In genomic region chr1:179366093-179366800, GRCh38 we compare ENCODE assay signal across 8 cellular contexts. TPM values are rescaled to one million over a fixed set of nuclear protein-coding genes. Genes with fewer than 3 reads are reported as not detected.
DNase-seq lines count a peak whose midpoint lies in the region; ATAC-seq lines count a peak whose summit lies in the region.

No MANE protein-coding gene starts in this region.

- H3K9ac ChIP-seq in rectal smooth muscle tissue (ENCODE audit: low read length), result peak overlapping the region; percentile 73

- H3K27ac ChIP-seq in rectal smooth muscle tissue (ENCODE audit: low read depth, low read length), result peak overlapping the region; percentile 92

- no peaks in the 10 kb centered on the region for H3K9me3 Mint-ChIP-seq in activated CD4-positive, alpha-beta T cell treated with anti-CD3 and anti-CD28 coated beads, Interleukin-2, amount 10 ng/mL, durations not matched to agents 7 days and 5 days

- peak; percentile 33 for ATAC-seq in GM19023 (IDR thresholded peaks at IDR 0.05; ENCODE audit: unreplicated experiment)
- peak; percentile 29 for ATAC-seq in HG03460 (IDR thresholded peaks at IDR 0.05; ENCODE audit: unreplicated experiment)

- DNase-seq in Ammon's horn (ENCODE audit: low spot score) (peak; percentile 22), glomerular visceral epithelial cell (ENCODE audit: extremely low spot score) (peak; percentile 17), NAMALWA (ENCODE audit: low spot score) (no peak), NCI-H187 (lab: John Stamatoyannopoulos, UW) (no peak)
- peak; percentile 18 for DNase-seq in activated CD4-positive, alpha-beta T cell treated with anti-CD3 and anti-CD28 coated beads, Interleukin-2, amount 10 ng/mL, durations not matched to agents 7 days and 5 days

- H3K36me3 ChIP-seq in rectal smooth muscle tissue (ENCODE audit: control insufficient read depth, insufficient read depth, low read length), result no peaks in the 10 kb centered on the region

- no peaks in the 10 kb centered on the region for H3K36me3 Mint-ChIP-seq in activated CD4-positive, alpha-beta T cell treated with anti-CD3 and anti-CD28 coated beads, Interleukin-2, amount 10 ng/mL, durations not matched to agents 7 days and 5 days (ENCODE audit: low read depth)

- CTCF ChIA-PET in activated CD4-positive, alpha-beta T cell treated with anti-CD3 and anti-CD28 coated beads, Interleukin-2, amount 10 ng/mL, durations not matched to agents 7 days and 5 days (lab: Charles Lee), result interaction anchor here (1.0 to 1.1 kb wide), 2 partner anchors 19 to 70 kb away, joined by 3 read pairs; no protein-coding TSS in a partner anchor

- no peaks in the 10 kb centered on the region for H3K27me3 ChIP-seq in rectal smooth muscle tissue (ENCODE audit: control insufficient read depth, insufficient read depth, low read length)

- H3K27ac Mint-ChIP-seq in activated CD4-positive, alpha-beta T cell treated with anti-CD3 and anti-CD28 coated beads, Interleukin-2, amount 10 ng/mL, durations not matched to agents 7 days and 5 days, result peak overlapping the region; percentile 100

- H3K27me3 Mint-ChIP-seq in activated CD4-positive, alpha-beta T cell treated with anti-CD3 and anti-CD28 coated beads, Interleukin-2, amount 10 ng/mL, durations not matched to agents 7 days and 5 days, result no peaks in the 10 kb centered on the region

- peaks cover 20% of the 10 kb centered on the region for H3K4me1 Mint-ChIP-seq in activated CD4-positive, alpha-beta T cell treated with anti-CD3 and anti-CD28 coated beads, Interleukin-2, amount 10 ng/mL, durations not matched to agents 7 days and 5 days

- peak overlapping the region; percentile 85 for H3K4me3 Mint-ChIP-seq in activated CD4-positive, alpha-beta T cell treated with anti-CD3 and anti-CD28 coated beads, Interleukin-2, amount 10 ng/mL, durations not matched to agents 7 days and 5 days

- POLR2A ChIA-PET in activated CD4-positive, alpha-beta T cell treated with anti-CD3 and anti-CD28 coated beads, Interleukin-2, amount 10 ng/mL, durations not matched to agents 7 days and 5 days (lab: Charles Lee), result no interaction called here

- H3K4me1 ChIP-seq in rectal smooth muscle tissue (ENCODE audit: control insufficient read depth, insufficient read depth, low read length), result peaks cover 5% of the 10 kb centered on the region

- H3K4me3 ChIP-seq in rectal smooth muscle tissue (ENCODE audit: low read length), result peak overlapping the region; percentile 96

RNA-seq across cellular contexts. Expression of gene AXDND1, which starts 0.5 kb away (rescaled TPM):
- total RNA-seq in activated CD4-positive, alpha-beta T cell treated with anti-CD3 and anti-CD28 coated beads, Interleukin-2, amount 10 ng/mL, durations not matched to agents 7 days and 5 days, result under 1 TPM; 0.40 to 0.42 TPM

Comparison
In these comparisons a context has a peak if more than half of its experiments do, and no peak if none do; other contexts are left out.
1. DNase-seq: peak in Ammon's horn (single experiment), activated CD4-positive, alpha-beta T cell treated with anti-CD3 and anti-CD28 coated beads, Interleukin-2, amount 10 ng/mL, durations not matched to agents 7 days and 5 days (single experiment) and glomerular visceral epithelial cell (single experiment); none in NAMALWA (single experiment) and NCI-H187 (0 of 2).